ENCODE assay signal across 12 cellular contexts in the genomic region with DNA sequence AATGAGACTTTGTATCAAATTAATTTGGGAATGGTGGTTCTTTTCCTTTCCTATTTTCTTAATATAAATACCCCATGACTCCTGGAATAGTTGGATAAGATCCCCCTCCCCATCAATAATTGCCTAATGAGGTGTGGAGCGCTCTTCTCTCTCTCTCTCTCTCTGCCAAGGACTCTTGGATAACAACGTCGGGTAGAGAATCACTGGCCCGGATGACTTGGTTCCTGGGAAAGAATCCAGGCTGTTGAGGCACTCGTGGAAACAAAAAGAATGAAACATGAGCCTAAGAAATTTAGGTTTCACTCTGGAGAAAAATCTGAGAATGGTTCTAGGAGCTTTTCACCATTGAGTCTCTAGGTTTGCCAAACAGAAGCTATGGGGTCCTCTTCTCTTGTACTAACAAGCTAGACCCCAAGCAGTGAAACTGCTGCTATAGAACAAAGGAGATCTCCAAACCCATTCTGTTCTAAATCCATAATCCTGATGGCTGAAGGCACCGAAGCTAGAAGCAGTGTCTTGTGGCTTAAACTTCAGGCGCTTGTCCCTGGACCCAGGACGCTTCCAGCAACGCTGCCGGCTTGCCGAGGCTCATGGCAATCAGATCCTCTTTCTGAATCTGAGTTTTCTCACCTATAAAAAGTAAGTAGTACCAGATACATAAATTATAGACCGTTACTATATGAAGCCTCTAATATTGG.
DNase-seq lines count a peak whose midpoint lies in the region; ATAC-seq and TF ChIP-seq lines count a peak whose summit lies in the region.
"Had no signal": no experiment of that assay in that cellular context is flagged by ENCODE, and none has a peak within 500 bp of the region (broad histone marks: within the 10 kb centered on the region; RNA-seq: fewer than 3 reads in every experiment).

No MANE protein-coding gene starts in this region.

- intact Hi-C loops in sciatic nerve (cut with DNase I): no loop called here
- intact Hi-C loops in mammary epithelial cell (cut with micrococcal nuclease): loop anchor here (1.0 to 10.0 kb wide), 7 partner anchors 176 to 683 kb away; no protein-coding TSS in a partner anchor

- no peaks in the 10 kb centered on the region for H4K20me1 ChIP-seq in mammary epithelial cell (ENCODE audit: insufficient read depth, low read length)

- H3K36me3 ChIP-seq in MG63 (no peaks in the 10 kb centered on the region), mammary epithelial cell (ENCODE audit: insufficient read depth, low read length) (no peaks in the 10 kb centered on the region)
- H3K36me3 ChIP-seq: gastrocnemius medialis, neutrophil, thoracic aorta had no signal

- no peak overlapping the region for H3K9ac ChIP-seq in mammary epithelial cell (ENCODE audit: insufficient read depth, low read length)

- 46% methylated on average over 12 of the region's 12 CpGs for WGBS in mammary epithelial cell (ENCODE audit: low coverage, missing lambda C conversion rate)

- no peak overlapping the region for H3K4me2 ChIP-seq in mammary epithelial cell (ENCODE audit: insufficient read depth, low read depth, low read length)

- no peaks in the 10 kb centered on the region for H3K79me2 ChIP-seq in mammary epithelial cell (ENCODE audit: insufficient read depth, low read length)

- ATAC-seq in sciatic nerve: peak; percentile 48
- ATAC-seq: activated T-cell treated with anti-CD3 and anti-CD28 coated beads, Interleukin-2, amount 50 U/mL, for 72 hours had no signal

- H3K27ac ChIP-seq in mammary epithelial cell (ENCODE audit: insufficient read depth, low read depth, low read length): no peak overlapping the region
- H3K27ac ChIP-seq: gastrocnemius medialis, neutrophil, RWPE1, thoracic aorta had no signal

- H3K9me3 ChIP-seq in MG63 (peaks cover 2% of the 10 kb centered on the region; the same call in 1 of the 2 replicates), mammary epithelial cell (replicated peaks; ENCODE audit: insufficient read depth, low read length) (no peaks in the 10 kb centered on the region)
- H3K9me3 ChIP-seq: gastrocnemius medialis, neutrophil, thoracic aorta had no signal

- no peaks in the 10 kb centered on the region for H3K27me3 ChIP-seq in MG63
- H3K27me3 ChIP-seq in mammary epithelial cell (ENCODE audit: insufficient read depth, low read length): no peaks in the 10 kb centered on the region
- H3K27me3 ChIP-seq: gastrocnemius medialis, neutrophil had no signal

- H3K4me1 ChIP-seq in mammary epithelial cell (ENCODE audit: insufficient read depth, low read length): no peaks in the 10 kb centered on the region
- H3K4me1 ChIP-seq: gastrocnemius medialis had no signal

- BruUV-seq in mammary epithelial cell (replicated peaks; lab: Mats Ljungman, UMichigan): no TSS peak

- TF ChIP-seq CTCF in mammary epithelial cell (conservative IDR thresholded peaks at IDR 0.05 in 1 of 2, IDR thresholded peaks at IDR 0.05 in 1 of 2; ENCODE audit: extremely low read depth in 1 of 2, insufficient read depth in 1 of 2, low read depth in 1 of 2, low read length in 2 of 2): no peak

- H3K4me3 ChIP-seq in MG63 (peak overlapping the region; percentile 20), mammary epithelial cell (replicated peaks in 1 of 3; ENCODE audit: insufficient read depth in 1 of 3, low read depth in 2 of 3, low read length in 3 of 3) (no peak overlapping the region)
- H3K4me3 ChIP-seq: gastrocnemius medialis, thoracic aorta had no signal

- CTCF ChIA-PET in mammary epithelial cell (lab: Charles Lee; ENCODE audit: low non-redundant PET): no interaction called here

- H2AFZ ChIP-seq in mammary epithelial cell (ENCODE audit: low read depth, low read length): no peak overlapping the region

- in situ Hi-C loops in G401 (cut with HindIII; ENCODE audit: low sequenced_read_pairs): no loop called here
- in situ Hi-C loops in mammary epithelial cell (cut with MboI; ENCODE audit: low sequenced_read_pairs in 2 of 2): no loop called here

- dilution Hi-C loops in mammary epithelial cell (cut with HindIII; ENCODE audit: low sequenced_read_pairs): no loop called here

- peak; percentile 70 for DNase-seq in G401 (ENCODE audit: low spot score)
- peak; percentile 63 for DNase-seq in MG63
- peak; percentile 22 for DNase-seq in fibroblast of gingiva (ENCODE audit: low read depth)
- DNase-seq in sciatic nerve (ENCODE audit: low spot score): no peak
- DNase-seq in mammary epithelial cell: no peak
- no peak for DNase-seq in mesenteric fat pad (ENCODE audit: low spot score)
- no peak for DNase-seq in NOMO-1 treated with dmso at 0.1 percent for 144 hours (lab: John Stamatoyannopoulos, UW; ENCODE audit: unreplicated experiment)
- DNase-seq: gastrocnemius medialis had no signal

Comparison
In these comparisons a context has a peak if more than half of its experiments do, and no peak if none do; other contexts are left out.
1. DNase-seq: peak in G401 (single experiment), MG63 (single experiment) and fibroblast of gingiva (single experiment); none in sciatic nerve (single experiment), mammary epithelial cell (single experiment), mesenteric fat pad (single experiment) and NOMO-1 treated with dmso at 0.1 percent for 144 hours (single experiment).